ENCODE assay signal across 8 cellular contexts in genomic region chr14:23954279-23954614, GRCh38. TPM values are rescaled to one million over a fixed set of nuclear protein-coding genes. Genes with fewer than 3 reads are reported as not detected.
DNase-seq lines count a peak whose midpoint lies in the region; ATAC-seq and TF ChIP-seq lines count a peak whose summit lies in the region.
"Not testable (repeated sequence)": the region's sequence is repeated elsewhere in the genome, so short reads cannot be mapped to it uniquely, and the experiment has no call there.

No MANE protein-coding gene starts in this region.

- ATAC-seq in activated CD8-positive, alpha-beta T cell treated with anti-CD3 and anti-CD28 coated beads, Interleukin-2, amount 10 ng/mL, durations not matched to agents 7 days and 5 days: peak; percentile 7

- H3K36me3 Mint-ChIP-seq in activated CD8-positive, alpha-beta T cell treated with anti-CD3 and anti-CD28 coated beads, Interleukin-2, amount 10 ng/mL, durations not matched to agents 7 days and 5 days (ENCODE audit: low read depth); type B pancreatic cell: not testable (repeated sequence)
- H3K36me3 Mint-ChIP-seq in dendritic cell treated with granulocyte-macrophage colony-stimulating factor and Interleukin-4, amounts not matched to agents 40 ng/mL and 50 ng/mL, for 4 days (ENCODE audit: low read depth): peaks cover 66% of the 10 kb centered on the region

- not testable (repeated sequence) for H4K20me1 ChIP-seq in osteoblast (ENCODE audit: insufficient read depth, low read length)

- TF ChIP-seq CTCF in GM12864 (IDR thresholded peaks at IDR 0.05; ENCODE audit: low read depth, low read length, missing control alignments); HEK293 (tag by site-specific recombination; IDR thresholded peaks at IDR 0.05); osteoblast (IDR thresholded peaks at IDR 0.05; ENCODE audit: extremely low read depth, low read depth, low read length): not testable (repeated sequence)
- peak; percentile 40 for TF ChIP-seq CTCF in type B pancreatic cell (conservative IDR thresholded peaks at IDR 0.05)

- H3K27me3 ChIP-seq in iPS-20b (ENCODE audit: insufficient read depth, low read length); osteoblast (ENCODE audit: insufficient read depth, low read length): not testable (repeated sequence)

- intact Hi-C loops in dendritic cell treated with granulocyte-macrophage colony-stimulating factor and Interleukin-4, amounts not matched to agents 40 ng/mL and 50 ng/mL, for 4 days (cut with micrococcal nuclease): not testable (repeated sequence)

- peak overlapping the region; percentile 94 for H2AFZ ChIP-seq in osteoblast (ENCODE audit: low read length)

- H3K27me3 Mint-ChIP-seq in activated CD8-positive, alpha-beta T cell treated with anti-CD3 and anti-CD28 coated beads, Interleukin-2, amount 10 ng/mL, durations not matched to agents 7 days and 5 days (ENCODE audit: low read depth); dendritic cell treated with granulocyte-macrophage colony-stimulating factor and Interleukin-4, amounts not matched to agents 40 ng/mL and 50 ng/mL, for 4 days; type B pancreatic cell: not testable (repeated sequence)

- not testable (repeated sequence) for H3K9me3 Mint-ChIP-seq in activated CD8-positive, alpha-beta T cell treated with anti-CD3 and anti-CD28 coated beads, Interleukin-2, amount 10 ng/mL, durations not matched to agents 7 days and 5 days (ENCODE audit: insufficient read depth); dendritic cell treated with granulocyte-macrophage colony-stimulating factor and Interleukin-4, amounts not matched to agents 40 ng/mL and 50 ng/mL, for 4 days; type B pancreatic cell

- peak overlapping the region; percentile 78 for H3K4me2 ChIP-seq in osteoblast (ENCODE audit: insufficient read depth, low read length)

- H3K36me3 ChIP-seq in HEK293 (ENCODE audit: control insufficient read depth in 2 of 2, insufficient read depth in 1 of 2, low read length in 2 of 2); KOPT-K1 (ENCODE audit: insufficient read depth, low read length); iPS-20b (ENCODE audit: insufficient read depth, low read depth, low read length); osteoblast (ENCODE audit: insufficient read depth, low read length): not testable (repeated sequence)

- not testable (repeated sequence) for H3K9me3 ChIP-seq in HEK293 (ENCODE audit: control insufficient read depth, insufficient read depth, low read depth, low read length); iPS-20b (ENCODE audit: insufficient read depth, low read depth, low read length); osteoblast (ENCODE audit: low read depth, low read length)
- peaks cover 14% of the 10 kb centered on the region for H3K9me3 ChIP-seq in KOPT-K1 (ENCODE audit: insufficient read depth, low read length, poor library complexity, severe bottlenecking)

- CTCF ChIA-PET in HEK293 (lab: Yijun Ruan, JAX): interaction anchor here (0.6 to 1.9 kb wide), 11 partner anchors 9 to 488 kb away, joined by 3 to 6 read pairs (median 4); partner anchors contain the start of gene AP1G2
- CTCF ChIA-PET in activated CD8-positive, alpha-beta T cell treated with anti-CD3 and anti-CD28 coated beads, Interleukin-2, amount 10 ng/mL, durations not matched to agents 7 days and 5 days (lab: Charles Lee): interaction anchor here (1.0 to 1.9 kb wide), 3 partner anchors 54 to 365 kb away, joined by 3 to 8 read pairs (median 5); no protein-coding TSS in a partner anchor

- H3K4me1 ChIP-seq in HEK293 (ENCODE audit: control insufficient read depth, insufficient read depth, low read length); iPS-20b (ENCODE audit: insufficient read depth, low read length); osteoblast (ENCODE audit: insufficient read depth, low read length): not testable (repeated sequence)

- H3K27ac ChIP-seq in HEK293 (ENCODE audit: extremely low read depth, low read depth, low read length); iPS-20b (ENCODE audit: low read length): not testable (repeated sequence)
- H3K27ac ChIP-seq in KOPT-K1 (ENCODE audit: low read depth, low read length, poor library complexity, severe bottlenecking) (peak overlapping the region; percentile 79), osteoblast (ENCODE audit: low read depth, low read length) (peak overlapping the region; percentile 64)

- H3K4me1 Mint-ChIP-seq in activated CD8-positive, alpha-beta T cell treated with anti-CD3 and anti-CD28 coated beads, Interleukin-2, amount 10 ng/mL, durations not matched to agents 7 days and 5 days (ENCODE audit: low read depth): peaks cover 29% of the 10 kb centered on the region
- peaks cover 63% of the 10 kb centered on the region for H3K4me1 Mint-ChIP-seq in dendritic cell treated with granulocyte-macrophage colony-stimulating factor and Interleukin-4, amounts not matched to agents 40 ng/mL and 50 ng/mL, for 4 days (ENCODE audit: low read depth)
- peaks cover 14% of the 10 kb centered on the region for H3K4me1 Mint-ChIP-seq in type B pancreatic cell (ENCODE audit: unreplicated experiment)

- H3K79me2 ChIP-seq in osteoblast (ENCODE audit: insufficient read depth, low read length): peaks cover 11% of the 10 kb centered on the region

- POLR2A ChIA-PET in HEK293 (lab: Yijun Ruan, JAX): not testable (repeated sequence)
- POLR2A ChIA-PET in activated CD8-positive, alpha-beta T cell treated with anti-CD3 and anti-CD28 coated beads, Interleukin-2, amount 10 ng/mL, durations not matched to agents 7 days and 5 days (lab: Charles Lee): interaction anchor here (0.7 kb wide), 1 partner anchor 9 kb away, joined by 3 read pairs; no protein-coding TSS in a partner anchor

- DNase-seq in GM12864 (ENCODE audit: low read depth); activated CD8-positive, alpha-beta T cell treated with anti-CD3 and anti-CD28 coated beads, Interleukin-2, amount 10 ng/mL, durations not matched to agents 7 days and 5 days; osteoblast (ENCODE audit: insufficient read length, low spot score, missing footprints); type B pancreatic cell (ENCODE audit: extremely low spot score, unreplicated experiment): not testable (repeated sequence)

- peak overlapping the region; percentile 75 for H3K4me3 ChIP-seq in GM12864 (ENCODE audit: low read depth, low read length)
- H3K4me3 ChIP-seq in HEK293 (ENCODE audit: low read depth, low read length): peak overlapping the region; percentile 94
- H3K4me3 ChIP-seq in iPS-20b (ENCODE audit: low read length): peak overlapping the region; percentile 81; the same call in 1 of the 2 replicates
- peak overlapping the region; percentile 87 for H3K4me3 ChIP-seq in osteoblast (ENCODE audit: insufficient read depth, low read length)

- peak overlapping the region; percentile 95 for H3K27ac Mint-ChIP-seq in activated CD8-positive, alpha-beta T cell treated with anti-CD3 and anti-CD28 coated beads, Interleukin-2, amount 10 ng/mL, durations not matched to agents 7 days and 5 days
- H3K27ac Mint-ChIP-seq in dendritic cell treated with granulocyte-macrophage colony-stimulating factor and Interleukin-4, amounts not matched to agents 40 ng/mL and 50 ng/mL, for 4 days: peak overlapping the region; percentile 86
- peak overlapping the region; percentile 92 for H3K27ac Mint-ChIP-seq in type B pancreatic cell

- peak overlapping the region; percentile 83; the same call in 1 of the 2 replicates for H3K9ac ChIP-seq in iPS-20b (ENCODE audit: low read depth, low read length)

- H3K4me3 Mint-ChIP-seq in activated CD8-positive, alpha-beta T cell treated with anti-CD3 and anti-CD28 coated beads, Interleukin-2, amount 10 ng/mL, durations not matched to agents 7 days and 5 days: peak overlapping the region; percentile 99
- peak overlapping the region; percentile 85 for H3K4me3 Mint-ChIP-seq in dendritic cell treated with granulocyte-macrophage colony-stimulating factor and Interleukin-4, amounts not matched to agents 40 ng/mL and 50 ng/mL, for 4 days
- H3K4me3 Mint-ChIP-seq in type B pancreatic cell: peak overlapping the region; percentile 99

RNA-seq across cellular contexts. Expression of gene DHRS4, which starts 0.7 kb away (rescaled TPM):
- 10 to 100 TPM; 18.3 to 19.4 TPM for total RNA-seq in activated CD8-positive, alpha-beta T cell treated with anti-CD3 and anti-CD28 coated beads, Interleukin-2, amount 10 ng/mL, durations not matched to agents 7 days and 5 days
- 31.5 and 36.5 TPM in 2 replicates for total RNA-seq in osteoblast
- 18.8 and 19.7 TPM in 2 replicates for total RNA-seq in type B pancreatic cell (ENCODE audit: low replicate concordance)

RNA-seq across cellular contexts. Expression of gene DHRS4L2, which starts 34.5 kb away (rescaled TPM):
- 10 to 100 TPM; 17.7 to 19.1 TPM for total RNA-seq in activated CD8-positive, alpha-beta T cell treated with anti-CD3 and anti-CD28 coated beads, Interleukin-2, amount 10 ng/mL, durations not matched to agents 7 days and 5 days
- total RNA-seq in osteoblast (9.0 and 9.7 TPM in 2 replicates), type B pancreatic cell (ENCODE audit: low replicate concordance) (16.0 and 18.0 TPM in 2 replicates)
